1 cellular context compared by ENCODE assay signal in the genomic region with DNA sequence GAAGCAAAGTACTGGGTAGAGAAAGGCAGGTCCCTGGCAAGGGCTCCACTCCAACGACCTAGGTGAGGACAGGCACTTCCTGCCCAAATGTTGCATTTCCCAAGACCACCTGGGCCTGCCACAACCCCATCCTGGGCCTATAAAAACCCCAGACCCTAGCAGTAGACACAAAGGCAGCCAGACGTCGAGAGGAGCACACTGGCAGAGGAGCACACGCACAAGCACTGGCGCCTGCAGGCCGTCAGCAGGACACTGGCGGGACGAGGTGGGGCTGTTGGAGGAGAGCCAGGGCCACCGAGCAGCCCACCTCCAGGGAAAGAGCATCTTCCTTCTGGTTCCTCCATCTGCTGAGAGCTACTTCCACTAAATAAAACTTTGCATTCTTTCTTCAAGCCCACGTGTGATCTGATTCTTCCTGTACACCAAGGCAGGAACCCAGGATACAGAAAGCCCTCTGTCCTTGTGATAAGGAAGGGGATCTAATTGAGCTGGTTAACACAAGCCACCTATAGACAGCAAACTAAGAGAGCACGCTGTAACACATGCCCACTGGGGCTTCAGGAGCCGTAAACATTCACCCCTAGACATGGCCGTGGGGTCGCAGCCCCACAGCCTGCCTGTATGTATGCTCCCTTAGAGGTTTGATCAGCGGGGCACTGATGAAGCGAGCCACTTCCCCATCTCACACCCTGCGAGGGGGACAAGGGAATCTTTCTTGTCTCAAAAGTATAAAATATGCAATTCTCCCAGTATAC.
TF ChIP-seq lines count a peak whose summit lies in the region.

No MANE protein-coding gene starts in this region.

TF ChIP-seq in H1, 55 proteins besides CTCF, POLR2A, EP300 and RAD21:
- TF ChIP-seq, protein P1, sequence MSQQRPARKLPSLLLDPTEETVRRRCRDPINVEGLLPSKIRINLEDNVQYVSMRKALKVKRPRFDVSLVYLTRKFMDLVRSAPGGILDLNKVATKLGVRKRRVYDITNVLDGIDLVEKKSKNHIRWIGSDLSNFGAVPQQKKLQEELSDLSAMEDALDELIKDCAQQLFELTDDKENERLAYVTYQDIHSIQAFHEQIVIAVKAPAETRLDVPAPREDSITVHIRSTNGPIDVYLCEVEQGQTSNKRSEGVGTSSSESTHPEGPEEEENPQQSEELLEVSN (IDR thresholded peaks at IDR 0.05) = peak; percentile 42; the same call in 1 of the 2 replicates
- TF ChIP-seq SP1 (IDR thresholded peaks at IDR 0.05; ENCODE audit: low read depth, low read length) = no peak
- TF ChIP-seq, protein P2, sequence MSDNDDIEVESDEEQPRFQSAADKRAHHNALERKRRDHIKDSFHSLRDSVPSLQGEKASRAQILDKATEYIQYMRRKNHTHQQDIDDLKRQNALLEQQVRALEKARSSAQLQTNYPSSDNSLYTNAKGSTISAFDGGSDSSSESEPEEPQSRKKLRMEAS (IDR thresholded peaks at IDR 0.05) = peak; percentile 38; the same call in 1 of the 2 replicates
